In genomic region chr5:150263801-150264621, GRCh38 we compare ENCODE assay signal across 9 cellular contexts. TPM values are rescaled to one million over a fixed set of nuclear protein-coding genes. Genes with fewer than 3 reads are reported as not detected.
DNase-seq lines count a peak whose midpoint lies in the region; ATAC-seq and TF ChIP-seq lines count a peak whose summit lies in the region.
"Had no signal": no experiment of that assay in that cellular context is flagged by ENCODE, and none has a peak within 500 bp of the region (broad histone marks: within the 10 kb centered on the region; RNA-seq: fewer than 3 reads in every experiment).

No MANE protein-coding gene starts in this region.

- no peak overlapping the region for H3K4me3 Mint-ChIP-seq in WTC11
- H3K4me3 Mint-ChIP-seq in T-helper 2 cell treated with Interferon-gamma antibody and Interleukin-4, amounts not matched to agents 5 μg/mL and 100 μg/mL, for 36 hours = no peak overlapping the region
- H3K4me3 Mint-ChIP-seq: naive B cell had no signal

- H3K27ac ChIP-seq in left ventricle myocardium inferior (replicated peaks) (no peak overlapping the region), uterus (peak overlapping the region in 1 of 2 donors; percentile 27)

- no peak for DNase-seq in Right ventricle myocardium inferior (ENCODE audit: missing footprints)
- DNase-seq in left ventricle myocardium inferior = no peak
- no peak for DNase-seq in WTC11 (ENCODE audit: low spot score)
- peak; percentile 87 for DNase-seq in hepatic stellate cell (ENCODE audit: low spot score)
- peak; percentile 63 to 77 for DNase-seq in uterus
- DNase-seq in T-helper 2 cell treated with Interferon-gamma antibody and Interleukin-4, amounts not matched to agents 5 μg/mL and 100 μg/mL, for 36 hours (ENCODE audit: low spot score) = no peak
- no peak for DNase-seq in COR-L47 (lab: John Stamatoyannopoulos, UW)
- DNase-seq in GM13977 (ENCODE audit: low spot score) = no peak
- DNase-seq: naive B cell had no signal

- H3K4me1 ChIP-seq in left ventricle myocardium inferior (peaks cover 10% of the 10 kb centered on the region), uterus (no peaks in the 10 kb centered on the region)

- TF ChIP-seq CTCF in left ventricle myocardium inferior (IDR thresholded peaks at IDR 0.05; ENCODE audit: borderline replicate concordance) (no peak), WTC11 (IDR thresholded peaks at IDR 0.05) (no peak), uterus (IDR thresholded peaks at IDR 0.05) (no peak), GM13977 (IDR thresholded peaks at IDR 0.05; ENCODE audit: extremely low read depth, insufficient read depth, missing control alignments) (no peak)

- CTCF ChIA-PET in WTC11 (lab: Charles Lee) = interaction anchor here (1.0 to 2.7 kb wide), 5 partner anchors 8 to 94 kb away, joined by 3 to 7 read pairs (median 4); partner anchors contain the start of gene TCOF1

- H3K9me3 Mint-ChIP-seq in WTC11 = no peaks in the 10 kb centered on the region
- H3K9me3 Mint-ChIP-seq in T-helper 2 cell treated with Interferon-gamma antibody and Interleukin-4, amounts not matched to agents 5 μg/mL and 100 μg/mL, for 36 hours = no peaks in the 10 kb centered on the region
- H3K9me3 Mint-ChIP-seq: naive B cell had no signal

- intact Hi-C loops in Right ventricle myocardium inferior (cut with DNase I) = no loop called here
- intact Hi-C loops in left ventricle myocardium inferior (cut with micrococcal nuclease) = no loop called here
- intact Hi-C loops in uterus (cut with DNase I; ENCODE audit: low total_unique reads) = no loop called here

- H3K27ac Mint-ChIP-seq in WTC11 = no peak overlapping the region
- H3K27ac Mint-ChIP-seq in T-helper 2 cell treated with Interferon-gamma antibody and Interleukin-4, amounts not matched to agents 5 μg/mL and 100 μg/mL, for 36 hours = no peak overlapping the region
- H3K27ac Mint-ChIP-seq: naive B cell had no signal

- in situ Hi-C loops in GM13977 (cut with MboI; ENCODE audit: low pct_unique_long_range_greater_than_20kb, low sequenced_read_pairs, unreplicated experiment) = no loop called here

- peak; percentile 30 for ATAC-seq in Right ventricle myocardium inferior
- no peak for ATAC-seq in WTC11

- TF ChIP-seq POLR2A in uterus (IDR thresholded peaks at IDR 0.05) = no peak

- no peak overlapping the region for H3K4me3 ChIP-seq in left ventricle myocardium inferior
- no peak overlapping the region for H3K4me3 ChIP-seq in uterus

- no peaks in the 10 kb centered on the region for H3K27me3 ChIP-seq in left ventricle myocardium inferior (ENCODE audit: low read depth)
- H3K27me3 ChIP-seq in uterus = no peaks in the 10 kb centered on the region

- POLR2A ChIA-PET in WTC11 (lab: Charles Lee) = no interaction called here

- H3K36me3 ChIP-seq in left ventricle myocardium inferior (no peaks in the 10 kb centered on the region), uterus (no peaks in the 10 kb centered on the region)

- no peaks in the 10 kb centered on the region for H3K36me3 Mint-ChIP-seq in WTC11
- no peaks in the 10 kb centered on the region for H3K36me3 Mint-ChIP-seq in T-helper 2 cell treated with Interferon-gamma antibody and Interleukin-4, amounts not matched to agents 5 μg/mL and 100 μg/mL, for 36 hours (ENCODE audit: low read depth)
- H3K36me3 Mint-ChIP-seq: naive B cell had no signal

- peaks cover 6% of the 10 kb centered on the region for H3K4me1 Mint-ChIP-seq in WTC11
- no peaks in the 10 kb centered on the region for H3K4me1 Mint-ChIP-seq in T-helper 2 cell treated with Interferon-gamma antibody and Interleukin-4, amounts not matched to agents 5 μg/mL and 100 μg/mL, for 36 hours (ENCODE audit: low read depth)
- H3K4me1 Mint-ChIP-seq: naive B cell had no signal

- H3K9me3 ChIP-seq in left ventricle myocardium inferior (replicated peaks) (no peaks in the 10 kb centered on the region), uterus (no peaks in the 10 kb centered on the region)

- H3K27me3 Mint-ChIP-seq in WTC11 (ENCODE audit: low read depth) = no peaks in the 10 kb centered on the region
- H3K27me3 Mint-ChIP-seq in T-helper 2 cell treated with Interferon-gamma antibody and Interleukin-4, amounts not matched to agents 5 μg/mL and 100 μg/mL, for 36 hours (ENCODE audit: low read depth) = peaks cover 2% of the 10 kb centered on the region

TF ChIP-seq in WTC11, 78 proteins besides CTCF, POLR2A, EP300 and RAD21:
- TF ChIP-seq OVOL2 (CRISPR knock-in tag; IDR thresholded peaks at IDR 0.05; ENCODE audit: borderline replicate concordance) (no peak), FOXP1 (CRISPR knock-in tag; IDR thresholded peaks at IDR 0.05; ENCODE audit: borderline replicate concordance) (0 out of 2 replicates have a peak, but pooled peaks have one; percentile 36), RELA (CRISPR knock-in tag; IDR thresholded peaks at IDR 0.05; ENCODE audit: borderline replicate concordance) (no peak), ZSCAN18 (CRISPR knock-in tag; IDR thresholded peaks at IDR 0.05) (no peak), HMGA2 (CRISPR knock-in tag; IDR thresholded peaks at IDR 0.05) (no peak), GTF2I (CRISPR knock-in tag; conservative IDR thresholded peaks at IDR 0.05) (no peak)

RNA-seq across cellular contexts. Expression of gene CAMK2A, which starts 25.6 kb away (rescaled TPM):
- total RNA-seq in Right ventricle myocardium inferior (17.0 TPM), left ventricle myocardium inferior (19.4 TPM), WTC11 (2021) (0.13 to 0.16 TPM (median 0.14 TPM) in 3 replicates), uterus (10 to 100 TPM in 1 of 4 donors, 1 to 10 TPM in 2, under 1 TPM in 1; under 0.01 to 23.7 (median 4.3) TPM)

RNA-seq across cellular contexts. Expression of gene ARSI, which starts 38.7 kb away (rescaled TPM):
- total RNA-seq in Right ventricle myocardium inferior (0.65 TPM), left ventricle myocardium inferior (0.16 TPM), WTC11 (2021) (5.9 to 6.9 TPM (median 6.6 TPM) in 3 replicates), uterus (10 to 100 TPM in 1 of 4 donors, 1 to 10 TPM in 3; 4.3 to 15.1 (median 5.7) TPM)

Comparison
In these comparisons a context has a peak if more than half of its experiments do, and no peak if none do; other contexts are left out.
1. DNase-seq: peak in hepatic stellate cell (single experiment) and uterus (2 of 2); none in Right ventricle myocardium inferior (single experiment), left ventricle myocardium inferior (single experiment), WTC11 (single experiment), T-helper 2 cell treated with Interferon-gamma antibody and Interleukin-4, amounts not matched to agents 5 μg/mL and 100 μg/mL, for 36 hours (single experiment), COR-L47 (single experiment) and GM13977 (single experiment).